In the genomic region with DNA sequence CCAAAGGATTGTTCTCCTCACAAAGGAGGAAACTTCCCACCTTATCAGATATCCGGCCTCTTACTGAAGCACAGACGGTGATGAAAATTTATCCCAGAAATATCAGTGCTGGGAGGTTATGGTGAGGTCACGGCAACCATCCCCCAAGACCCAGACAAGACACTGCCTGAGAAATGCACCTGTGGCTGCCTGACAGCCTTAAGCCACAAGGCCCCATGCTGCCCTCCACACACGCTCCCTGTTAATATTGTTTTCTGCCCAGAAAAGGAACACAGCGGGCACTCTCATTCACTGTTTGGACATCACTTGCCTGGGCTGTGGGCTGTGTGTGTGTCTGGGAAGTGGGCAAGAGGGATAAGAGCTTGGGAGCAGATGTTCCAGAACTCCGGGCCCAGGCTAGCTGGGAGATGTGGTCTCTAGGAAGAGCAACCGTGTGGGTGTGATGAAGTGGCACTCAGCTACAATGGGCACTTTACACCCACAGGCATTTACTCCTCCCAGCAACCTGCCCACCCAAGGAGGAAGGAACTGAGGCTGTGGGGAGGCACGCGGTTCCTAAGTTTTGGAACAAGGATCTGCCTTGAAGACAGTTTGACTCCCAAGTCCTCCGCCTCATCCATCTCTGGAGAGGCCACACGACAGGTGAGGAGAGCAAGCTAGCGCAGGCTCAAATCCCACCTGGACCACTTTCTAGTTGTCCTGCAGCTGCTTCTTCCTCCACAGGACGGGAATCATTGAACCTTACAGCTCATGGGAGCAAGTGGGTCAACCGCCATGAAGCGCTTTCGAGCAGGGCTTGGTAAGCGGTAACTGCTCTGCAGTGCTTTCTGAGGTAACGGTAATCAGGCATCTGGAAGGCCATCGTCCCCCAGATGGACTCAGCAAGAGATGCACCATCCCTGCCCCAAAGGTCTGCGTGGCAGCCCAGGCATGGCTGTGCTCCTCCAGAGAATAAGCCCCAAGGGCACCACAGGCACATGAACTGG, we compare ENCODE assay signal across 14 cellular contexts.
DNase-seq lines count a peak whose midpoint lies in the region; ATAC-seq and TF ChIP-seq lines count a peak whose summit lies in the region.
"Had no signal": no experiment of that assay in that cellular context is flagged by ENCODE, and none has a peak within 500 bp of the region (broad histone marks: within the 10 kb centered on the region; RNA-seq: fewer than 3 reads in every experiment).

No MANE protein-coding gene starts in this region.

- no peaks in the 10 kb centered on the region for H3K27me3 ChIP-seq in dorsolateral prefrontal cortex
- H3K27me3 ChIP-seq: colonic mucosa, transverse colon had no signal

- no peaks in the 10 kb centered on the region for H3K27me3 Mint-ChIP-seq in progenitor cell of endocrine pancreas

- peak overlapping the region; percentile 14 for H3K27ac Mint-ChIP-seq in progenitor cell of endocrine pancreas

- intact Hi-C loops in dorsolateral prefrontal cortex (cut with DNase I), result no loop called here

- H3K4me3 Mint-ChIP-seq in progenitor cell of endocrine pancreas (ENCODE audit: low read depth), result no peak overlapping the region

- peak overlapping the region in 52 of 59 donors; percentile 10 to 98 (median 90) for H3K27ac ChIP-seq in dorsolateral prefrontal cortex
- H3K27ac ChIP-seq: 22Rv1, colonic mucosa had no signal

- peak; percentile 31 for DNase-seq in DMS 273 (lab: John Stamatoyannopoulos, UW; ENCODE audit: unreplicated experiment)
- DNase-seq in DMS 273 treated with DMSO at 0.1 percent for 48 hours (lab: John Stamatoyannopoulos, UW), result no peak
- DNase-seq in LHCN-M2 (ENCODE audit: low read depth), result peak; percentile 8
- no peak for DNase-seq in dorsolateral prefrontal cortex
- DNase-seq in progenitor cell of endocrine pancreas (ENCODE audit: low spot score, unreplicated experiment), result no peak
- no peak for DNase-seq in NCI-H2196 (lab: John Stamatoyannopoulos, UW; ENCODE audit: unreplicated experiment)
- DNase-seq: activated CD4-positive, alpha-beta T cell treated with anti-CD3 and anti-CD28 coated beads for 4 hours; activated effector memory CD4-positive, alpha-beta T cell treated with anti-CD3 and anti-CD28 coated beads, Interleukin-2, amount 50 U/mL, for 16 hours; colonic mucosa; DMS153; transverse colon had no signal

- peaks cover 3% of the 10 kb centered on the region for H3K36me3 Mint-ChIP-seq in progenitor cell of endocrine pancreas (ENCODE audit: insufficient read depth)

- ATAC-seq in GM19455 (IDR thresholded peaks at IDR 0.05; ENCODE audit: unreplicated experiment) (no peak), HG02678 (IDR thresholded peaks at IDR 0.05; ENCODE audit: unreplicated experiment) (no peak)

- H3K4me1 Mint-ChIP-seq in progenitor cell of endocrine pancreas (ENCODE audit: low read depth), result peaks cover 27% of the 10 kb centered on the region

- no peak for TF ChIP-seq CTCF in dorsolateral prefrontal cortex (IDR thresholded peaks at IDR 0.05 in 54 of 56, conservative IDR thresholded peaks at IDR 0.05 in 2 of 56; ENCODE audit: low read depth in 1 of 56, partially characterized antibody in 56 of 56)
- TF ChIP-seq CTCF in progenitor cell of endocrine pancreas (IDR thresholded peaks at IDR 0.05; ENCODE audit: unreplicated experiment), result no peak

- H3K9me3 Mint-ChIP-seq in progenitor cell of endocrine pancreas (ENCODE audit: low read depth), result no peaks in the 10 kb centered on the region

- H3K4me3 ChIP-seq in dorsolateral prefrontal cortex, result no peak overlapping the region
- H3K4me3 ChIP-seq: colonic mucosa, transverse colon had no signal

Comparison
In these comparisons a context has a peak if more than half of its experiments do, and no peak if none do; other contexts are left out.
1. DNase-seq: peak in DMS 273 (single experiment) and LHCN-M2 (single experiment); none in DMS 273 treated with DMSO at 0.1 percent for 48 hours (single experiment), dorsolateral prefrontal cortex (0 of 10), progenitor cell of endocrine pancreas (single experiment) and NCI-H2196 (single experiment).